ENCODE assay signal across 17 cellular contexts in genomic region chrX:72080800-72081199, GRCh38. TPM values are rescaled to one million over a fixed set of nuclear protein-coding genes. Genes with fewer than 3 reads are reported as not detected.
DNase-seq lines count a peak whose midpoint lies in the region; ATAC-seq and TF ChIP-seq lines count a peak whose summit lies in the region.
"Had no signal": no experiment of that assay in that cellular context is flagged by ENCODE, and none has a peak within 500 bp of the region (broad histone marks: within the 10 kb centered on the region; RNA-seq: fewer than 3 reads in every experiment).

No MANE protein-coding gene starts in this region.

- no peaks in the 10 kb centered on the region for H3K27me3 ChIP-seq in cardiac muscle cell
- H3K27me3 ChIP-seq in endodermal cell (ENCODE audit: control insufficient read depth, insufficient read depth, low read length, poor library complexity, severe bottlenecking): no peaks in the 10 kb centered on the region
- no peaks in the 10 kb centered on the region for H3K27me3 ChIP-seq in neural progenitor cell
- H3K27me3 ChIP-seq in tibial artery: no peaks in the 10 kb centered on the region

- H3K9me3 ChIP-seq in cardiac muscle cell (ENCODE audit: low read depth): no peaks in the 10 kb centered on the region
- H3K9me3 ChIP-seq in endodermal cell (ENCODE audit: control insufficient read depth, low read length): no peaks in the 10 kb centered on the region
- peaks cover 5% of the 10 kb centered on the region for H3K9me3 ChIP-seq in neural progenitor cell (ENCODE audit: low read depth)
- no peaks in the 10 kb centered on the region for H3K9me3 ChIP-seq in tibial artery
- no peaks in the 10 kb centered on the region for H3K9me3 ChIP-seq in mucosa of descending colon
- no peaks in the 10 kb centered on the region for H3K9me3 ChIP-seq in T-helper 17 cell (ENCODE audit: control insufficient read depth, low read length, poor library complexity, severe bottlenecking)
- H3K9me3 ChIP-seq: Caco-2 had no signal

- H2AFZ ChIP-seq in neural progenitor cell (replicated peaks): no peak overlapping the region

- intact Hi-C loops in left cardiac atrium (cut with DNase I) (no loop called here), tibial artery (cut with DNase I; ENCODE audit: low total_unique reads) (no loop called here), mucosa of descending colon (cut with DNase I, micrococcal nuclease) (no loop called here)
- intact Hi-C loops in activated T-helper 1 cell treated with anti-CD3 and anti-CD28 coated beads, Interleukin-12 subunit alpha, Interleukin-12 subunit beta, Interleukin-2, Interleukin-4 antibody, amounts not matched to agents 30 ng/mL and 10 ng/mL and 1 ng/mL, durations not matched to agents 14 hours and 24 hours and 36 hours (cut with micrococcal nuclease): no loop called here

- H3K4me1 ChIP-seq in cardiac muscle cell (ENCODE audit: low read depth) (peaks cover 31% of the 10 kb centered on the region), endodermal cell (ENCODE audit: control insufficient read depth, insufficient read depth, low read length) (no peaks in the 10 kb centered on the region), neural progenitor cell (peaks cover 7% of the 10 kb centered on the region), tibial artery (peaks cover 0 to 13% (median 0%) of the 10 kb centered on the region in 4 donors), mucosa of descending colon (ENCODE audit: low read depth) (no peaks in the 10 kb centered on the region)

- H3K27me3 Mint-ChIP-seq in endodermal cell (ENCODE audit: insufficient read depth): no peaks in the 10 kb centered on the region
- H3K27me3 Mint-ChIP-seq in neural progenitor cell (ENCODE audit: insufficient read depth, low read depth): peaks cover 9% of the 10 kb centered on the region
- H3K27me3 Mint-ChIP-seq in activated T-helper 1 cell treated with anti-CD3 and anti-CD28 coated beads, Interleukin-12 subunit alpha, Interleukin-12 subunit beta, Interleukin-2, Interleukin-4 antibody, amounts not matched to agents 30 ng/mL and 10 ng/mL and 1 ng/mL, durations not matched to agents 14 hours and 24 hours and 36 hours (ENCODE audit: insufficient read depth): peaks cover 20% of the 10 kb centered on the region
- no peaks in the 10 kb centered on the region for H3K27me3 Mint-ChIP-seq in T-helper 17 cell

- H4K20me1 ChIP-seq in neural progenitor cell (ENCODE audit: low read depth): peaks cover 3% of the 10 kb centered on the region

- H3K36me3 ChIP-seq in cardiac muscle cell (no peaks in the 10 kb centered on the region), endodermal cell (ENCODE audit: control insufficient read depth, insufficient read depth, low read length) (no peaks in the 10 kb centered on the region), neural progenitor cell (no peaks in the 10 kb centered on the region), tibial artery (no peaks in the 10 kb centered on the region), mucosa of descending colon (ENCODE audit: low read depth) (no peaks in the 10 kb centered on the region)

- no peak overlapping the region for H3K27ac Mint-ChIP-seq in endodermal cell
- peak overlapping the region; percentile 84 for H3K27ac Mint-ChIP-seq in neural progenitor cell
- H3K27ac Mint-ChIP-seq in activated T-helper 1 cell treated with anti-CD3 and anti-CD28 coated beads, Interleukin-12 subunit alpha, Interleukin-12 subunit beta, Interleukin-2, Interleukin-4 antibody, amounts not matched to agents 30 ng/mL and 10 ng/mL and 1 ng/mL, durations not matched to agents 14 hours and 24 hours and 36 hours: no peak overlapping the region
- no peak overlapping the region for H3K27ac Mint-ChIP-seq in T-helper 17 cell

- H3K4me1 Mint-ChIP-seq in endodermal cell (peaks cover 17% of the 10 kb centered on the region), neural progenitor cell (peaks cover 61% of the 10 kb centered on the region), T-helper 17 cell (peaks cover 9% of the 10 kb centered on the region)
- peaks cover 11% of the 10 kb centered on the region for H3K4me1 Mint-ChIP-seq in activated T-helper 1 cell treated with anti-CD3 and anti-CD28 coated beads, Interleukin-12 subunit alpha, Interleukin-12 subunit beta, Interleukin-2, Interleukin-4 antibody, amounts not matched to agents 30 ng/mL and 10 ng/mL and 1 ng/mL, durations not matched to agents 14 hours and 24 hours and 36 hours (ENCODE audit: low read depth)

- H3K9me3 Mint-ChIP-seq in endodermal cell (peaks cover 74% of the 10 kb centered on the region), neural progenitor cell (peaks cover 15% of the 10 kb centered on the region)
- H3K9me3 Mint-ChIP-seq in activated T-helper 1 cell treated with anti-CD3 and anti-CD28 coated beads, Interleukin-12 subunit alpha, Interleukin-12 subunit beta, Interleukin-2, Interleukin-4 antibody, amounts not matched to agents 30 ng/mL and 10 ng/mL and 1 ng/mL, durations not matched to agents 14 hours and 24 hours and 36 hours: no peaks in the 10 kb centered on the region

- H3K4me3 Mint-ChIP-seq in endodermal cell (no peak overlapping the region), neural progenitor cell (no peak overlapping the region), T-helper 17 cell (no peak overlapping the region)
- no peak overlapping the region for H3K4me3 Mint-ChIP-seq in activated T-helper 1 cell treated with anti-CD3 and anti-CD28 coated beads, Interleukin-12 subunit alpha, Interleukin-12 subunit beta, Interleukin-2, Interleukin-4 antibody, amounts not matched to agents 30 ng/mL and 10 ng/mL and 1 ng/mL, durations not matched to agents 14 hours and 24 hours and 36 hours
- H3K4me3 Mint-ChIP-seq: H9 had no signal

- H3K27ac ChIP-seq in cardiac muscle cell (peak overlapping the region; percentile 89), endodermal cell (ENCODE audit: low read depth, low read length) (peak overlapping the region; percentile 44), neural progenitor cell (no peak overlapping the region), tibial artery (peak overlapping the region; percentile 30 to 44)

- WGBS in endodermal cell (ENCODE audit: insufficient coverage in 1 of 2, insufficient read length in 1 of 2), 2 experiments: 95% methylated on average over 7 of the region's 7 CpGs; no CpG with 5 or more reads in 1 of the 2 experiments

- ATAC-seq in left cardiac atrium: no peak
- no peak for ATAC-seq in mucosa of descending colon
- no peak for ATAC-seq in T-helper 17 cell

- H3K9ac ChIP-seq in endodermal cell (ENCODE audit: extremely low read depth, low read length, poor library complexity, severe bottlenecking): no peak overlapping the region
- H3K9ac ChIP-seq in neural progenitor cell: no peak overlapping the region

- no peak for TF ChIP-seq CTCF in cardiac muscle cell (IDR thresholded peaks at IDR 0.05; ENCODE audit: low read depth, low read length)
- TF ChIP-seq CTCF in endodermal cell (conservative IDR thresholded peaks at IDR 0.05): no peak
- no peak for TF ChIP-seq CTCF in neural progenitor cell (IDR thresholded peaks at IDR 0.05)
- TF ChIP-seq CTCF in tibial artery (IDR thresholded peaks at IDR 0.05): no peak
- TF ChIP-seq CTCF in mucosa of descending colon (IDR thresholded peaks at IDR 0.05): no peak

- no peak overlapping the region for H3K4me2 ChIP-seq in neural progenitor cell

- DNase-seq in cardiac muscle cell (ENCODE audit: low read depth in 1 of 2, low spot score in 1 of 2) (no peak), left cardiac atrium (no peak), endodermal cell (no peak), neural progenitor cell (ENCODE audit: low spot score) (no peak), tibial artery (no peak), mucosa of descending colon (no peak), T-helper 17 cell (no peak)
- no peak for DNase-seq in activated T-helper 1 cell treated with anti-CD3 and anti-CD28 coated beads, Interleukin-12 subunit alpha, Interleukin-12 subunit beta, Interleukin-2, Interleukin-4 antibody, amounts not matched to agents 30 ng/mL and 10 ng/mL and 1 ng/mL, durations not matched to agents 14 hours and 24 hours and 36 hours (ENCODE audit: low spot score)
- DNase-seq: 8988T, C1 segment of cervical spinal cord, Caco-2, H9, IMR-90, NCI-H1048, NCI-H345, NCI-H526 treated with DMSO at 0.1 percent for 48 hours, OCI-M1 had no signal

- H3F3A ChIP-seq in neural progenitor cell (ENCODE audit: low read depth): no peaks in the 10 kb centered on the region

- H3K79me2 ChIP-seq in neural progenitor cell (ENCODE audit: low read depth): no peaks in the 10 kb centered on the region

- H3K4me3 ChIP-seq in cardiac muscle cell (no peak overlapping the region), endodermal cell (ENCODE audit: low read length) (no peak overlapping the region), neural progenitor cell (no peak overlapping the region), tibial artery (no peak overlapping the region), mucosa of descending colon (no peak overlapping the region)

- no peaks in the 10 kb centered on the region for H3K36me3 Mint-ChIP-seq in endodermal cell (ENCODE audit: low read depth)
- no peaks in the 10 kb centered on the region for H3K36me3 Mint-ChIP-seq in neural progenitor cell
- H3K36me3 Mint-ChIP-seq in activated T-helper 1 cell treated with anti-CD3 and anti-CD28 coated beads, Interleukin-12 subunit alpha, Interleukin-12 subunit beta, Interleukin-2, Interleukin-4 antibody, amounts not matched to agents 30 ng/mL and 10 ng/mL and 1 ng/mL, durations not matched to agents 14 hours and 24 hours and 36 hours (ENCODE audit: low read depth): no peaks in the 10 kb centered on the region
- H3K36me3 Mint-ChIP-seq in T-helper 17 cell (ENCODE audit: low read depth): no peaks in the 10 kb centered on the region

RNA-seq across cellular contexts. Expression of gene RTL5, which starts 50.9 kb away (rescaled TPM):
- total RNA-seq in cardiac muscle cell (9.0 and 11.6 TPM in 2 replicates), left cardiac atrium (1 to 10 TPM; 2.7 to 3.9 TPM), endodermal cell (1 to 10 TPM; 8.4 to 9.9 TPM), neural progenitor cell (ENCODE audit: low replicate concordance) (1.0 and 1.9 TPM in 2 replicates), mucosa of descending colon (10 to 100 TPM in 1 of 3 donors, 1 to 10 TPM in 1, under 1 TPM in 1; 0.75 to 13.5 (median 2.7) TPM), T-helper 17 cell (1 to 10 TPM; 2.6 to 2.7 TPM)
- polyA plus RNA-seq in cardiac muscle cell: 8.3 and 10.4 TPM in 2 replicates
- polyA plus RNA-seq in endodermal cell (2013, experiment 1 of 2): 17.5 TPM
- 14.4 TPM for polyA plus RNA-seq in endodermal cell (2013, experiment 2 of 2)
- 0.26 and 0.29 TPM in 2 replicates for total RNA-seq in activated T-helper 1 cell treated with anti-CD3 and anti-CD28 coated beads, Interleukin-12 subunit alpha, Interleukin-12 subunit beta, Interleukin-2, Interleukin-4 antibody, amounts not matched to agents 30 ng/mL and 10 ng/mL and 1 ng/mL, durations not matched to agents 14 hours and 24 hours and 36 hours
